Comparison of ENCODE assay signal across 20 cellular contexts in genomic region chr6:167985911-167986595, GRCh38. TPM values are rescaled to one million over a fixed set of nuclear protein-coding genes. Genes with fewer than 3 reads are reported as not detected.
A peak's percentile ranks its signal among the peaks of the same experiment; 100 is the strongest.
DNase-seq lines count a peak whose midpoint lies in the region; TF ChIP-seq lines count a peak whose summit lies in the region.
"Had no signal": no experiment of that assay in that cellular context is flagged by ENCODE, and none has a peak within 500 bp of the region (broad histone marks: within the 10 kb centered on the region; RNA-seq: fewer than 3 reads in every experiment).

No MANE protein-coding gene starts in this region.

- no peak for TF ChIP-seq CTCF in left ventricle myocardium inferior (IDR thresholded peaks at IDR 0.05; ENCODE audit: borderline replicate concordance)
- TF ChIP-seq CTCF in esophagus muscularis mucosa (IDR thresholded peaks at IDR 0.05): no peak

- H3K27me3 ChIP-seq in left ventricle myocardium inferior (ENCODE audit: low read depth) (no peaks in the 10 kb centered on the region), esophagus muscularis mucosa (no peaks in the 10 kb centered on the region)

- no peak for TF ChIP-seq EP300 in esophagus muscularis mucosa (IDR thresholded peaks at IDR 0.05)

- peak; percentile 69 for DNase-seq in cardiac septum (ENCODE audit: low spot score)
- DNase-seq in left ventricle myocardium inferior: no peak
- peak; percentile 85 for DNase-seq in esophagus muscularis mucosa (ENCODE audit: extremely low spot score)
- peak; percentile 73 for DNase-seq in posterior vena cava (ENCODE audit: low spot score)
- DNase-seq in NOMO-1 (lab: John Stamatoyannopoulos, UW; ENCODE audit: unreplicated experiment in 2 of 2): no peak
- DNase-seq in NCI-H1048 (lab: John Stamatoyannopoulos, UW): no peak
- no peak for DNase-seq in NCI-H146 treated with DMSO at 0.1 percent for 48 hours (lab: John Stamatoyannopoulos, UW; ENCODE audit: unreplicated experiment)
- DNase-seq: AML-193; CD4-positive, alpha-beta T cell; DMS153; DMS79; GDM1; GM23248; HFFc6 had no signal

- TF ChIP-seq POLR2A in esophagus muscularis mucosa (IDR thresholded peaks at IDR 0.05; ENCODE audit: low read depth): no peak

- H3K4me1 ChIP-seq in left ventricle myocardium inferior: peaks cover 10% of the 10 kb centered on the region
- no peaks in the 10 kb centered on the region for H3K4me1 ChIP-seq in esophagus muscularis mucosa
- H3K4me1 ChIP-seq: A549 had no signal

- no peaks in the 10 kb centered on the region for H3K9me3 ChIP-seq in left ventricle myocardium inferior (replicated peaks)
- H3K9me3 ChIP-seq in esophagus muscularis mucosa: no peaks in the 10 kb centered on the region
- H3K9me3 ChIP-seq: A549 had no signal

- intact Hi-C loops in cardiac septum (cut with DNase I) (no loop called here), left ventricle myocardium inferior (cut with micrococcal nuclease) (no loop called here), esophagus muscularis mucosa (cut with DNase I) (no loop called here), posterior vena cava (cut with DNase I) (no loop called here)

- WGBS in esophagus muscularis mucosa: 94% methylated on average over 29 of the region's 39 CpGs

- H3K27ac ChIP-seq in left ventricle myocardium inferior (replicated peaks) (no peak overlapping the region), esophagus muscularis mucosa (replicated peaks in 1 of 4) (no peak overlapping the region)
- H3K27ac ChIP-seq: 22Rv1, A549, C4-2B, GM23248, HL-60 had no signal

- H3K36me3 ChIP-seq in left ventricle myocardium inferior: no peaks in the 10 kb centered on the region
- no peaks in the 10 kb centered on the region for H3K36me3 ChIP-seq in esophagus muscularis mucosa

- H3K4me3 ChIP-seq in left ventricle myocardium inferior (no peak overlapping the region), esophagus muscularis mucosa (no peak overlapping the region)
- H3K4me3 ChIP-seq: A549, GM23248 had no signal

RNA-seq across cellular contexts. Expression of gene KIF25, which starts 11.4 kb away (rescaled TPM):
- total RNA-seq in cardiac septum (0.24 TPM), left ventricle myocardium inferior (0.22 TPM), esophagus muscularis mucosa (under 1 TPM in 1 of 4 donors, not detected in 3; 0.17 TPM), posterior vena cava (not detected)
- total RNA-seq: CD4-positive, alpha-beta T cell; Daoy; GM23248; HFFc6; HT1080 had no signal

Comparison
In these comparisons a context has a peak if more than half of its experiments do, and no peak if none do; other contexts are left out.
1. DNase-seq: peak in cardiac septum (single experiment), esophagus muscularis mucosa (single experiment) and posterior vena cava (single experiment); none in left ventricle myocardium inferior (single experiment), NOMO-1 (0 of 2), NCI-H1048 (single experiment) and NCI-H146 treated with DMSO at 0.1 percent for 48 hours (single experiment).